8 cellular contexts compared by ENCODE assay signal in genomic region chr6:31734703-31735500, GRCh38. TPM values are rescaled to one million over a fixed set of nuclear protein-coding genes. Genes with fewer than 3 reads are reported as not detected.
DNase-seq lines count a peak whose midpoint lies in the region; ATAC-seq and TF ChIP-seq lines count a peak whose summit lies in the region.

No MANE protein-coding gene starts in this region.

- TF ChIP-seq CTCF in stomach (IDR thresholded peaks at IDR 0.05) = no peak

- TF ChIP-seq EP300 in stomach (IDR thresholded peaks at IDR 0.05) = no peak

- no peak for TF ChIP-seq POLR2A in stomach (IDR thresholded peaks at IDR 0.05)

- peaks cover 50 to 57% of the 10 kb centered on the region in 2 donors for H3K4me1 ChIP-seq in duodenal mucosa (ENCODE audit: control insufficient read depth in 1 of 2, insufficient read depth in 2 of 2, low read length in 2 of 2)
- peaks cover 54 to 81% (median 70%) of the 10 kb centered on the region in 4 donors for H3K4me1 ChIP-seq in stomach

- H3K27ac ChIP-seq in duodenal mucosa (ENCODE audit: low read depth, low read length) (peak overlapping the region; percentile 94), stomach (peak overlapping the region; percentile 94 to 97 (median 95))

- 1 to 2% (median 1%) methylated on average over 21 to 22 of the region's 22 CpGs for WGBS in stomach, 5 donors

- H3K36me3 ChIP-seq in duodenal mucosa (ENCODE audit: control insufficient read depth in 1 of 2, insufficient read depth in 2 of 2, low read length in 2 of 2) (peaks cover 28 to 34% of the 10 kb centered on the region in 2 donors), stomach (peaks cover 36 to 41% (median 40%) of the 10 kb centered on the region in 4 donors)

- H3K4me3 ChIP-seq in duodenal mucosa (ENCODE audit: low read depth in 1 of 2, low read length in 2 of 2) (peak overlapping the region; percentile 91 to 95), stomach (peak overlapping the region; percentile 67 to 85 (median 75))

- no peaks in the 10 kb centered on the region for H3K9me3 ChIP-seq in duodenal mucosa (ENCODE audit: control insufficient read depth in 1 of 2, low read length in 2 of 2)
- no peaks in the 10 kb centered on the region for H3K9me3 ChIP-seq in stomach

- intact Hi-C loops in stomach (cut with DNase I; ENCODE audit: low total_unique reads) = no loop called here

- peak overlapping the region; percentile 97 for H3K9ac ChIP-seq in duodenal mucosa (ENCODE audit: low read depth in 1 of 2, low read length in 2 of 2)

- no peak for ATAC-seq in HG02798 (IDR thresholded peaks at IDR 0.05; ENCODE audit: poor library complexity, unreplicated experiment)

- H3K27me3 ChIP-seq in duodenal mucosa (ENCODE audit: control insufficient read depth in 1 of 2, insufficient read depth in 2 of 2, low read length in 2 of 2) (no peaks in the 10 kb centered on the region), stomach (no peaks in the 10 kb centered on the region)

- DNase-seq in DMS153 treated with DMSO at 0.1 percent for 48 hours (lab: John Stamatoyannopoulos, UW; ENCODE audit: unreplicated experiment) (peak; percentile 18), DMS153 (lab: John Stamatoyannopoulos, UW) (no peak), M059J (ENCODE audit: low read depth) (peak; percentile 93), medulla oblongata (ENCODE audit: extremely low spot score) (peak; percentile 33), stomach (peak; percentile 54)
- peak; percentile 33 for DNase-seq in activated CD4-positive, alpha-beta T cell treated with anti-CD3 and anti-CD28 coated beads for 1 hour

RNA-seq across cellular contexts. Expression of gene CLIC1, which starts 1.4 kb away (rescaled TPM):
- total RNA-seq in M059J (2014; rRNA removed; shearing (Covaris generic)) = 1,686 and 1,715 TPM in 2 replicates
- 100 to 1,000 TPM in 4 of 5 donors, 10 to 100 TPM in 1; 33.8 to 381 (median 117) TPM for total RNA-seq in stomach
- polyA plus RNA-seq in stomach = 100 to 1,000 TPM; 331 to 597 (median 348) TPM

RNA-seq across cellular contexts. Expression of gene MSH5, which starts 4.9 kb away (rescaled TPM):
- total RNA-seq in M059J (2014; rRNA removed; shearing (Covaris generic)) = 12.8 and 19.4 TPM in 2 replicates
- 10 to 100 TPM in 4 of 5 donors, 1 to 10 TPM in 1; 4.1 to 66.4 (median 21.4) TPM for total RNA-seq in stomach
- polyA plus RNA-seq in stomach = 1 to 10 TPM; 2.9 to 9.3 (median 3.2) TPM

RNA-seq across cellular contexts. Expression of gene DDAH2, which starts 5.8 kb away (rescaled TPM):
- total RNA-seq in M059J (2014; rRNA removed; shearing (Covaris generic)) = 75.1 and 90.7 TPM in 2 replicates
- 100 to 1,000 TPM in 2 of 5 donors, 10 to 100 TPM in 3; 33.3 to 133 (median 76.1) TPM for total RNA-seq in stomach
- polyA plus RNA-seq in stomach = 10 to 100 TPM; 52.9 to 73.7 (median 57.9) TPM

RNA-seq across cellular contexts. Expression of gene MPIG6B, which starts 11.7 kb away (rescaled TPM):
- total RNA-seq in M059J (2014; rRNA removed; shearing (Covaris generic)) = not detected in 2 replicates
- not detected for total RNA-seq in stomach
- polyA plus RNA-seq in stomach = under 1 TPM in 1 of 3 donors, not detected in 2; 0.10 TPM

RNA-seq across cellular contexts. Expression of gene LY6G6C, which starts 13.4 kb away (rescaled TPM):
- not detected in 2 replicates for total RNA-seq in M059J (2014; rRNA removed; shearing (Covaris generic))
- not detected for total RNA-seq in stomach
- under 1 TPM in 1 of 3 donors, not detected in 2; 0.90 TPM for polyA plus RNA-seq in stomach
